Comparison of ENCODE assay signal across 1 cellular context in the genomic region with DNA sequence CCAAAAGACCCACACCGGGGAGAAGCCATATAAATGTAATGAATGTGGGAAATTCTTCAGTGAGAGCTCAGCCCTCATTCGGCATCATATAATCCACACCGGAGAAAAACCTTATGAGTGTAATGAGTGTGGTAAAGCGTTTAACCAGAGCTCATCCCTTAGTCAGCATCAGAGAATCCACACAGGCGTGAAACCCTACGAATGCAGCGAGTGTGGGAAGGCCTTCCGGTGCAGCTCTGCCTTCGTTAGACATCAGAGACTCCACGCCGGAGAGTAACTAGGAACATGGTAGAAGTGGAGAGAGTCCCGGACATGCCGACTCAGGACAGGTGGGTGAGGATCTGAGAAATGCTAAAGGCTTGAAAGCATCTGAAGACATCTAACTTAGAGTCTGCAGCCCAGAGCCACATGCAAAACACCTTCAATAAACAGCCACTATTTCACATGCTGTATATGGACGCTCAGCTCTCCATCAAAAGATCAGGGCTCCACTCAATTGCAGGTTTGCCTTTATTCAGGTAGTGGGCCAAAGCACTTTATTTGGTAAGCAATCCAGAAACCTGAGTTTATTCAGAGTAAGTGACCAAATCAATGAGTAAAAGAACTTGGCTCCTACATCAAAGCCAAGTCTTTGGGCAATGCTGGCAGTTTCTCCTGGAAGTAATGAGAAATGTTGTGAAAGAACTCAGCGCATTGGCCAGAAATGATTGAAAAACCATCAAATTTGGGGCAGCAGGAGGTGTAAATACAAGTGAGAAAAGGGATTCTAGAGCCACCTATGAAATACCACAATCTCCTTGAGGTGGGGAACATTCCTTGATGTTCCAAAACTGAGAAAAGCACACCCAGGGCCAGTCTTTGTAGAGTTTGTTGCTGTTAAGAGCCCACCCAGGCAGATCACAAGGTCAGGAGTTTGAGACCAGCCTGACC.
TF ChIP-seq lines count a peak whose summit lies in the region.

No MANE protein-coding gene starts in this region.

TF ChIP-seq in A549, 52 proteins besides CTCF, POLR2A, EP300 and RAD21 (continued from another document):
- TF ChIP-seq, protein P1, sequence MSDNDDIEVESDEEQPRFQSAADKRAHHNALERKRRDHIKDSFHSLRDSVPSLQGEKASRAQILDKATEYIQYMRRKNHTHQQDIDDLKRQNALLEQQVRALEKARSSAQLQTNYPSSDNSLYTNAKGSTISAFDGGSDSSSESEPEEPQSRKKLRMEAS (IDR thresholded peaks at IDR 0.05), result peak; percentile 56; the same call in 1 of the 2 replicates
- TF ChIP-seq, protein P2, sequence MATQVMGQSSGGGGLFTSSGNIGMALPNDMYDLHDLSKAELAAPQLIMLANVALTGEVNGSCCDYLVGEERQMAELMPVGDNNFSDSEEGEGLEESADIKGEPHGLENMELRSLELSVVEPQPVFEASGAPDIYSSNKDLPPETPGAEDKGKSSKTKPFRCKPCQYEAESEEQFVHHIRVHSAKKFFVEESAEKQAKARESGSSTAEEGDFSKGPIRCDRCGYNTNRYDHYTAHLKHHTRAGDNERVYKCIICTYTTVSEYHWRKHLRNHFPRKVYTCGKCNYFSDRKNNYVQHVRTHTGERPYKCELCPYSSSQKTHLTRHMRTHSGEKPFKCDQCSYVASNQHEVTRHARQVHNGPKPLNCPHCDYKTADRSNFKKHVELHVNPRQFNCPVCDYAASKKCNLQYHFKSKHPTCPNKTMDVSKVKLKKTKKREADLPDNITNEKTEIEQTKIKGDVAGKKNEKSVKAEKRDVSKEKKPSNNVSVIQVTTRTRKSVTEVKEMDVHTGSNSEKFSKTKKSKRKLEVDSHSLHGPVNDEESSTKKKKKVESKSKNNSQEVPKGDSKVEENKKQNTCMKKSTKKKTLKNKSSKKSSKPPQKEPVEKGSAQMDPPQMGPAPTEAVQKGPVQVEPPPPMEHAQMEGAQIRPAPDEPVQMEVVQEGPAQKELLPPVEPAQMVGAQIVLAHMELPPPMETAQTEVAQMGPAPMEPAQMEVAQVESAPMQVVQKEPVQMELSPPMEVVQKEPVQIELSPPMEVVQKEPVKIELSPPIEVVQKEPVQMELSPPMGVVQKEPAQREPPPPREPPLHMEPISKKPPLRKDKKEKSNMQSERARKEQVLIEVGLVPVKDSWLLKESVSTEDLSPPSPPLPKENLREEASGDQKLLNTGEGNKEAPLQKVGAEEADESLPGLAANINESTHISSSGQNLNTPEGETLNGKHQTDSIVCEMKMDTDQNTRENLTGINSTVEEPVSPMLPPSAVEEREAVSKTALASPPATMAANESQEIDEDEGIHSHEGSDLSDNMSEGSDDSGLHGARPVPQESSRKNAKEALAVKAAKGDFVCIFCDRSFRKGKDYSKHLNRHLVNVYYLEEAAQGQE (IDR thresholded peaks at IDR 0.05), result no peak
- TF ChIP-seq TFCP2L1 (CRISPR knock-in tag; IDR thresholded peaks at IDR 0.05) (peak; percentile 69; the same call in 1 of the 2 replicates), ESRRA (IDR thresholded peaks at IDR 0.05; ENCODE audit: borderline replicate concordance, low read length) (no peak), MAFK (IDR thresholded peaks at IDR 0.05; ENCODE audit: partially characterized antibody) (peak; percentile 18), CHD2 (IDR thresholded peaks at IDR 0.05; ENCODE audit: low read length, partially characterized antibody) (peak; percentile 15)
